Comparison of ENCODE assay signal across 12 cellular contexts in genomic region chr17:48647964-48648245, GRCh38. TPM values are rescaled to one million over a fixed set of nuclear protein-coding genes. Genes with fewer than 3 reads are reported as not detected.
DNase-seq lines count a peak whose midpoint lies in the region; ATAC-seq and TF ChIP-seq lines count a peak whose summit lies in the region.
"Had no signal": no experiment of that assay in that cellular context is flagged by ENCODE, and none has a peak within 500 bp of the region (broad histone marks: within the 10 kb centered on the region; RNA-seq: fewer than 3 reads in every experiment).

No MANE protein-coding gene starts in this region.

- POLR2A ChIA-PET in activated B cell treated with CpG ODN at 0.5 μM for 24 hours (lab: Charles Lee), result no interaction called here

- H3K4me1 Mint-ChIP-seq in activated naive CD4-positive, alpha-beta T cell treated with anti-CD3 and anti-CD28 coated beads, Interleukin-2, amount 50 U/mL, for 24 hours, result peaks cover 16% of the 10 kb centered on the region
- H3K4me1 Mint-ChIP-seq in activated B cell treated with CpG ODN at 0.5 μM for 24 hours, result peaks cover 24% of the 10 kb centered on the region
- peaks cover 17% of the 10 kb centered on the region for H3K4me1 Mint-ChIP-seq in memory B cell

- H3K4me1 ChIP-seq in suprapubic skin, result peaks cover 18% of the 10 kb centered on the region

- ATAC-seq in activated B cell treated with CpG ODN at 0.5 μM for 24 hours (ENCODE audit: low read depth) (no peak), memory B cell (ENCODE audit: low read depth) (no peak), HG03460 (IDR thresholded peaks at IDR 0.05; ENCODE audit: unreplicated experiment) (no peak)

- CTCF ChIA-PET in activated B cell treated with CpG ODN at 0.5 μM for 24 hours (lab: Charles Lee), result interaction anchor here (2.8 kb wide), 1 partner anchor 12 kb away, joined by 11 read pairs; no protein-coding TSS in a partner anchor

- H3K27ac ChIP-seq in suprapubic skin, result no peak overlapping the region
- H3K27ac ChIP-seq: brain microvascular endothelial cell, epithelial cell of prostate, upper lobe of right lung had no signal

- no peaks in the 10 kb centered on the region for H3K9me3 Mint-ChIP-seq in activated naive CD4-positive, alpha-beta T cell treated with anti-CD3 and anti-CD28 coated beads, Interleukin-2, amount 50 U/mL, for 24 hours
- H3K9me3 Mint-ChIP-seq in activated B cell treated with CpG ODN at 0.5 μM for 24 hours (no peaks in the 10 kb centered on the region), memory B cell (no peaks in the 10 kb centered on the region)

- TF ChIP-seq EP300 in suprapubic skin (IDR thresholded peaks at IDR 0.05), result no peak

- peaks cover 86% of the 10 kb centered on the region for H3K27me3 ChIP-seq in suprapubic skin

- TF ChIP-seq CTCF in activated B cell treated with CpG ODN at 0.5 μM for 24 hours (IDR thresholded peaks at IDR 0.05) (no peak), suprapubic skin (IDR thresholded peaks at IDR 0.05) (no peak)

- H3K9me3 ChIP-seq in suprapubic skin, result no peaks in the 10 kb centered on the region
- H3K9me3 ChIP-seq: upper lobe of right lung had no signal

- peaks cover 37% of the 10 kb centered on the region for H3K27me3 Mint-ChIP-seq in activated naive CD4-positive, alpha-beta T cell treated with anti-CD3 and anti-CD28 coated beads, Interleukin-2, amount 50 U/mL, for 24 hours
- H3K27me3 Mint-ChIP-seq in activated B cell treated with CpG ODN at 0.5 μM for 24 hours, result peaks cover 50% of the 10 kb centered on the region
- H3K27me3 Mint-ChIP-seq in memory B cell, result peaks cover 20% of the 10 kb centered on the region

- 58% methylated on average over 1 of the region's 1 CpG for WGBS in suprapubic skin

- no peak for TF ChIP-seq POLR2A in suprapubic skin (IDR thresholded peaks at IDR 0.05)

- DNase-seq in activated naive CD4-positive, alpha-beta T cell (lab: John Stamatoyannopoulos, UW), result no peak
- DNase-seq in activated B cell treated with CpG ODN at 0.5 μM for 24 hours, result no peak
- no peak for DNase-seq in memory B cell (ENCODE audit: low spot score in 2 of 2)
- no peak for DNase-seq in suprapubic skin (ENCODE audit: low spot score in 2 of 2)
- no peak for DNase-seq in NCI-H774 (lab: John Stamatoyannopoulos, UW)
- no peak for DNase-seq in GDM1 (lab: John Stamatoyannopoulos, UW)
- DNase-seq: brain microvascular endothelial cell, NCI-H1694, upper lobe of right lung had no signal

- H3K4me3 Mint-ChIP-seq in activated naive CD4-positive, alpha-beta T cell treated with anti-CD3 and anti-CD28 coated beads, Interleukin-2, amount 50 U/mL, for 24 hours, result peak overlapping the region; percentile 73
- H3K4me3 Mint-ChIP-seq in activated B cell treated with CpG ODN at 0.5 μM for 24 hours (peak overlapping the region; percentile 89), memory B cell (peak overlapping the region; percentile 88)

- intact Hi-C loops in activated B cell treated with CpG ODN at 0.5 μM for 24 hours (cut with micrococcal nuclease), result no loop called here

- H3K36me3 ChIP-seq in suprapubic skin, result no peaks in the 10 kb centered on the region
- H3K36me3 ChIP-seq: brain microvascular endothelial cell, upper lobe of right lung had no signal

- H3K36me3 Mint-ChIP-seq in activated naive CD4-positive, alpha-beta T cell treated with anti-CD3 and anti-CD28 coated beads, Interleukin-2, amount 50 U/mL, for 24 hours, result no peaks in the 10 kb centered on the region
- H3K36me3 Mint-ChIP-seq in activated B cell treated with CpG ODN at 0.5 μM for 24 hours (ENCODE audit: low read depth), result no peaks in the 10 kb centered on the region
- no peaks in the 10 kb centered on the region for H3K36me3 Mint-ChIP-seq in memory B cell

- H3K4me3 ChIP-seq in suprapubic skin, result peak overlapping the region; percentile 44

- no peak overlapping the region for H3K27ac Mint-ChIP-seq in activated naive CD4-positive, alpha-beta T cell treated with anti-CD3 and anti-CD28 coated beads, Interleukin-2, amount 50 U/mL, for 24 hours
- H3K27ac Mint-ChIP-seq in activated B cell treated with CpG ODN at 0.5 μM for 24 hours (no peak overlapping the region), memory B cell (peak overlapping the region; percentile 15)

RNA-seq across cellular contexts. Expression of gene HOXB9, which starts 21.7 kb away (rescaled TPM):
- total RNA-seq in activated B cell treated with CpG ODN at 0.5 μM for 24 hours, result 0.13 TPM in 1 of 2 replicates, not detected in the other
- under 1 TPM in 2 of 4 donors, not detected in 2; 0.23 to 0.42 TPM for total RNA-seq in suprapubic skin
- total RNA-seq: upper lobe of right lung had no signal

RNA-seq across cellular contexts. Expression of gene HOXB8, which starts 32.8 kb away (rescaled TPM):
- total RNA-seq in activated B cell treated with CpG ODN at 0.5 μM for 24 hours (not detected in 2 replicates), suprapubic skin (not detected)

RNA-seq across cellular contexts. Expression of gene HOXB7, which starts 37.1 kb away (rescaled TPM):
- 0.60 and 0.93 TPM in 2 replicates for total RNA-seq in activated B cell treated with CpG ODN at 0.5 μM for 24 hours
- total RNA-seq in suprapubic skin, result 1 to 10 TPM in 3 of 4 donors, under 1 TPM in 1; 0.95 to 3.6 (median 2.4) TPM

RNA-seq across cellular contexts. Expression of gene HOXB6, which starts 43.1 kb away (rescaled TPM):
- not detected in 2 replicates for total RNA-seq in activated B cell treated with CpG ODN at 0.5 μM for 24 hours
- total RNA-seq in suprapubic skin, result 1 to 10 TPM in 2 of 4 donors, under 1 TPM in 1, not detected in 1; 0.39 to 4.5 (median 1.3) TPM

RNA-seq across cellular contexts. Expression of gene HOXB5, which starts 54.3 kb away (rescaled TPM):
- total RNA-seq in activated B cell treated with CpG ODN at 0.5 μM for 24 hours (not detected in 2 replicates), suprapubic skin (under 1 TPM in 2 of 4 donors, not detected in 2; 0.72 to 0.80 TPM)
